In genomic region chr21:15514073-15514946, GRCh38 we compare ENCODE assay signal across 1 cellular context.
TF ChIP-seq lines count a peak whose summit lies in the region.

No MANE protein-coding gene starts in this region.

TF ChIP-seq in HepG2, 621 proteins besides CTCF, POLR2A, EP300 and RAD21 (continued from another document and continues in another):
- TF ChIP-seq MED8 (CRISPR knock-in tag; IDR thresholded peaks at IDR 0.05; ENCODE audit: insufficient replicate concordance) (no peak), NBN (conservative IDR thresholded peaks at IDR 0.05) (no peak), ZNF383 (CRISPR knock-in tag; IDR thresholded peaks at IDR 0.05; ENCODE audit: borderline replicate concordance) (no peak), FOSL1 (CRISPR knock-in tag; IDR thresholded peaks at IDR 0.05; ENCODE audit: borderline replicate concordance) (no peak), ZNF780A (CRISPR knock-in tag; IDR thresholded peaks at IDR 0.05) (no peak), ZFP91 (CRISPR knock-in tag; IDR thresholded peaks at IDR 0.05; ENCODE audit: borderline replicate concordance) (no peak), ZSCAN31 (CRISPR knock-in tag; IDR thresholded peaks at IDR 0.05; ENCODE audit: low read depth) (no peak), HMGA1 (CRISPR knock-in tag; conservative IDR thresholded peaks at IDR 0.05) (no peak), KDM5B (CRISPR knock-in tag; IDR thresholded peaks at IDR 0.05; ENCODE audit: borderline replicate concordance) (no peak), SMARCC2 (IDR thresholded peaks at IDR 0.05) (peak; percentile 92), ZNF614 (CRISPR knock-in tag; IDR thresholded peaks at IDR 0.05; ENCODE audit: borderline replicate concordance) (peak; percentile 75; the same call in 1 of the 2 replicates), ZNF333 (CRISPR knock-in tag; IDR thresholded peaks at IDR 0.05; ENCODE audit: borderline replicate concordance) (no peak), MEIS2 (CRISPR knock-in tag; IDR thresholded peaks at IDR 0.05) (no peak), ZBTB37 (CRISPR knock-in tag; IDR thresholded peaks at IDR 0.05) (no peak), ZBTB10 (CRISPR knock-in tag; IDR thresholded peaks at IDR 0.05; ENCODE audit: borderline replicate concordance) (no peak), ATF3 (CRISPR knock-in tag; IDR thresholded peaks at IDR 0.05) (0 out of 2 replicates have a peak, but pooled peaks have one; percentile 11), SUZ12 (IDR thresholded peaks at IDR 0.05; ENCODE audit: low read depth, low read length) (no peak), ETV5 (CRISPR knock-in tag; IDR thresholded peaks at IDR 0.05; ENCODE audit: borderline replicate concordance) (peak; percentile 69; the same call in 1 of the 2 replicates), SRSF9 (IDR thresholded peaks at IDR 0.05; ENCODE audit: borderline replicate concordance, insufficient read depth, low read depth, low read length, poor library complexity, severe bottlenecking) (no peak), ZBTB49 (CRISPR knock-in tag; IDR thresholded peaks at IDR 0.05; ENCODE audit: borderline replicate concordance) (no peak), IRF2 (CRISPR knock-in tag; IDR thresholded peaks at IDR 0.05) (peak; percentile 92), FOXO1 (CRISPR knock-in tag; IDR thresholded peaks at IDR 0.05) (peak; percentile 99), ZNF674 (CRISPR knock-in tag; IDR thresholded peaks at IDR 0.05; ENCODE audit: low read depth) (no peak), ZBTB20 (CRISPR knock-in tag; IDR thresholded peaks at IDR 0.05; ENCODE audit: borderline replicate concordance, low read depth) (peak; percentile 96; the same call in 1 of the 2 replicates), ZNF362 (CRISPR knock-in tag; IDR thresholded peaks at IDR 0.05; ENCODE audit: borderline replicate concordance) (peak; percentile 29; the same call in 1 of the 2 replicates), ZXDC (CRISPR knock-in tag; IDR thresholded peaks at IDR 0.05) (no peak), SNAPC4 (CRISPR knock-in tag; IDR thresholded peaks at IDR 0.05) (no peak), MED1 (CRISPR knock-in tag; IDR thresholded peaks at IDR 0.05) (peak; percentile 93), SMAD3 (CRISPR knock-in tag; IDR thresholded peaks at IDR 0.05) (peak; percentile 88), SMC3 (IDR thresholded peaks at IDR 0.05; ENCODE audit: low read length) (no peak), SRSF1 (optimal IDR thresholded peaks at IDR 0.05; ENCODE audit: low read depth, low read length) (no peak), POLR2AphosphoS2 (IDR thresholded peaks at IDR 0.05; ENCODE audit: low read depth, low read length) (no peak), ZMYM3 (CRISPR knock-in tag; IDR thresholded peaks at IDR 0.05) (peak; percentile 71; the same call in 1 of the 2 replicates), ZBTB34 (CRISPR knock-in tag; IDR thresholded peaks at IDR 0.05) (no peak), ESRRA (CRISPR knock-in tag; IDR thresholded peaks at IDR 0.05; ENCODE audit: low read depth) (no peak), AGO1 (IDR thresholded peaks at IDR 0.05; ENCODE audit: low read depth, low read length, poor library complexity, severe bottlenecking) (no peak), ZNF629 (CRISPR knock-in tag; conservative IDR thresholded peaks at IDR 0.05) (0 out of 2 replicates have a peak, but pooled peaks have one; percentile 13), POGK (CRISPR knock-in tag; conservative IDR thresholded peaks at IDR 0.05) (peak; percentile 64; the same call in 1 of the 2 replicates), FOXJ3 (CRISPR knock-in tag; IDR thresholded peaks at IDR 0.05; ENCODE audit: borderline replicate concordance) (peak; percentile 91; the same call in 1 of the 2 replicates)
